In genomic region chr14:21455592-21455911, GRCh38 we compare ENCODE assay signal across 8 cellular contexts. TPM values are rescaled to one million over a fixed set of nuclear protein-coding genes. Genes with fewer than 3 reads are reported as not detected.
DNase-seq lines count a peak whose midpoint lies in the region; ATAC-seq, FAIRE-seq and TF ChIP-seq lines count a peak whose summit lies in the region.

No MANE protein-coding gene starts in this region.

- H3K4me1 ChIP-seq in OCI-LY3 (ENCODE audit: low read length) (peaks cover 8% of the 10 kb centered on the region; the same call in 1 of the 2 replicates), endothelial cell of umbilical vein (ENCODE audit: control insufficient read depth, extremely low read depth, insufficient read depth, low read length) (peaks cover 15% of the 10 kb centered on the region)

- TF ChIP-seq RAD21 in neural cell (conservative IDR thresholded peaks at IDR 0.05) = no peak

- H3K9me3 ChIP-seq in OCI-LY3 (ENCODE audit: insufficient read depth, low read length) (no peaks in the 10 kb centered on the region), endothelial cell of umbilical vein (replicated peaks; ENCODE audit: control insufficient read depth, insufficient read depth, low read length) (no peaks in the 10 kb centered on the region), neural cell (ENCODE audit: low read length) (no peaks in the 10 kb centered on the region)

- dilution Hi-C loops in endothelial cell of umbilical vein (cut with MboI; ENCODE audit: extremely low pct_ligation_motif_present, low sequenced_read_pairs) = no loop called here

- TF ChIP-seq CTCF in C4-2B (conservative IDR thresholded peaks at IDR 0.05) (no peak), OCI-LY3 (IDR thresholded peaks at IDR 0.05; ENCODE audit: low read depth, low read length) (no peak), endothelial cell of umbilical vein (IDR thresholded peaks at IDR 0.05; ENCODE audit: extremely low read depth in 1 of 2, insufficient read depth in 1 of 2, low read depth in 1 of 2, low read length in 2 of 2) (no peak), neural cell (IDR thresholded peaks at IDR 0.05; ENCODE audit: poor library complexity, severe bottlenecking) (no peak)

- POLR2A ChIA-PET in endothelial cell of umbilical vein (lab: Charles Lee) = interaction anchor here (1.4 to 2.9 kb wide), 2 partner anchors 11 to 18 kb away, joined by 3 to 23 read pairs; no protein-coding TSS in a partner anchor

- TSS peak; percentile 50 for BruUV-seq in endothelial cell of umbilical vein (replicated peaks; lab: Mats Ljungman, UMichigan)

- CTCF ChIA-PET in endothelial cell of umbilical vein (lab: Charles Lee) = interaction anchor here (0.6 to 2.9 kb wide), 9 partner anchors 9 to 55 kb away, joined by 3 to 26 read pairs (median 5); partner anchors contain the start of genes METTL3, RAB2B and TOX4

- H3K9me1 ChIP-seq in endothelial cell of umbilical vein (replicated peaks; ENCODE audit: control insufficient read depth, extremely low read depth, insufficient read depth, low read length) = no peaks in the 10 kb centered on the region

- H3K79me2 ChIP-seq in OCI-LY3 (ENCODE audit: low read length) (peaks cover 53% of the 10 kb centered on the region), endothelial cell of umbilical vein (ENCODE audit: control insufficient read depth, insufficient read depth, low read length) (peaks cover 51% of the 10 kb centered on the region), neural cell (replicated peaks; ENCODE audit: insufficient read depth, low read length) (peaks cover 41% of the 10 kb centered on the region)

- H3K36me3 ChIP-seq in OCI-LY3 (replicated peaks; ENCODE audit: low read depth, low read length) (peaks cover 7% of the 10 kb centered on the region), endothelial cell of umbilical vein (ENCODE audit: control insufficient read depth in 2 of 2, extremely low read depth in 1 of 2, insufficient read depth in 2 of 2, low read length in 2 of 2) (peaks cover 0 to 6% of the 10 kb centered on the region in 2 experiments), neural cell (ENCODE audit: insufficient read depth, low read length) (no peaks in the 10 kb centered on the region)

- FAIRE-seq in endothelial cell of umbilical vein (lab: Jason Lieb, UNC) = peak; percentile 31

- DNase-seq in endothelial cell of umbilical vein (ENCODE audit: low read depth, low spot score) = no peak
- no peak for DNase-seq in COLO829 (ENCODE audit: low spot score)
- no peak for DNase-seq in posterior vena cava (ENCODE audit: low spot score)
- DNase-seq in inferior parietal cortex (ENCODE audit: extremely low spot score) = no peak

- TF ChIP-seq EP300 in neural cell (conservative IDR thresholded peaks at IDR 0.05; ENCODE audit: poor library complexity, severe bottlenecking) = no peak

- H3K4me2 ChIP-seq in OCI-LY3 (ENCODE audit: low read length) (peak overlapping the region; percentile 89), endothelial cell of umbilical vein (ENCODE audit: insufficient read depth, low read length) (peak overlapping the region; percentile 90), neural cell (ENCODE audit: low read length) (peak overlapping the region; percentile 79)

- H3K9ac ChIP-seq in OCI-LY3 (ENCODE audit: low read length) (peak overlapping the region; percentile 89), endothelial cell of umbilical vein (replicated peaks; ENCODE audit: extremely low read depth, insufficient read depth, low read length) (peak overlapping the region; percentile 90), neural cell (ENCODE audit: low read length) (peak overlapping the region; percentile 80)

- peak overlapping the region; percentile 93 for H3K4me3 ChIP-seq in OCI-LY3 (ENCODE audit: low read length)
- H3K4me3 ChIP-seq in endothelial cell of umbilical vein (replicated peaks in 1 of 3; ENCODE audit: insufficient read depth in 1 of 3, low read depth in 1 of 3, low read length in 3 of 3) = peak overlapping the region; percentile 84 to 93 (median 91)
- peak overlapping the region; percentile 88 for H3K4me3 ChIP-seq in neural cell (ENCODE audit: low read length)

- peak; percentile 25 for ATAC-seq in GM21723 (IDR thresholded peaks at IDR 0.05; ENCODE audit: unreplicated experiment)

- H3K9me2 ChIP-seq in neural cell (ENCODE audit: insufficient read depth, low read length) = no peaks in the 10 kb centered on the region

- H4K20me1 ChIP-seq in OCI-LY3 (ENCODE audit: insufficient read depth, low read length) = peaks cover 5% of the 10 kb centered on the region
- H4K20me1 ChIP-seq in endothelial cell of umbilical vein (replicated peaks; ENCODE audit: control insufficient read depth, extremely low read depth, insufficient read depth, low read length) = no peaks in the 10 kb centered on the region
- H4K20me1 ChIP-seq in neural cell (ENCODE audit: insufficient read depth) = no peaks in the 10 kb centered on the region

- H3K27me3 ChIP-seq in OCI-LY3 (ENCODE audit: low read depth, low read length) (no peaks in the 10 kb centered on the region), endothelial cell of umbilical vein (ENCODE audit: control insufficient read depth in 2 of 2, insufficient read depth in 2 of 2, low read length in 2 of 2) (no peaks in the 10 kb centered on the region), neural cell (ENCODE audit: insufficient read depth, low read depth, low read length) (no peaks in the 10 kb centered on the region)

- peak overlapping the region; percentile 90 for H3K27ac ChIP-seq in C4-2B
- peak overlapping the region; percentile 68 for H3K27ac ChIP-seq in OCI-LY3 (ENCODE audit: low read length)
- H3K27ac ChIP-seq in endothelial cell of umbilical vein (ENCODE audit: insufficient read depth, low read depth, low read length) = peak overlapping the region; percentile 59
- H3K27ac ChIP-seq in neural cell (ENCODE audit: low read length) = peak overlapping the region; percentile 87

- H3F3A ChIP-seq in neural cell (ENCODE audit: insufficient read depth, low read length, poor library complexity, severe bottlenecking) = no peaks in the 10 kb centered on the region

- intact Hi-C loops in endothelial cell of umbilical vein (cut with micrococcal nuclease) (no loop called here), posterior vena cava (cut with DNase I) (no loop called here)

- H2AFZ ChIP-seq in OCI-LY3 (ENCODE audit: low read depth, low read length) (0 out of 2 replicates have a peak overlapping the region, but pooled peaks have one; percentile 56), endothelial cell of umbilical vein (ENCODE audit: low read depth, low read length) (peak overlapping the region; percentile 52), neural cell (ENCODE audit: low read depth, low read length) (peak overlapping the region; percentile 48)

- TF ChIP-seq POLR2A in endothelial cell of umbilical vein (IDR thresholded peaks at IDR 0.05; ENCODE audit: low read depth, low read length) = no peak

TF ChIP-seq in neural cell, 6 proteins besides CTCF, POLR2A, EP300 and RAD21:
- TF ChIP-seq TAF1 (IDR thresholded peaks at IDR 0.05; ENCODE audit: low read depth) = no peak

RNA-seq across cellular contexts. Expression of gene CHD8, which starts 0.4 kb away (rescaled TPM):
- 86.7 and 94.3 TPM in 2 replicates for total RNA-seq in endothelial cell of umbilical vein
- polyA plus RNA-seq in endothelial cell of umbilical vein = 52.3 and 55.2 TPM in 2 replicates
- polyA plus RNA-seq in endothelial cell of umbilical vein (2011; cell fraction: cytosol; rRNA removed) = 29.1 and 31.7 TPM in 2 replicates
- polyA plus RNA-seq in endothelial cell of umbilical vein (2011; cell fraction: nucleus; rRNA removed) = 113 and 139 TPM in 2 replicates
- polyA plus RNA-seq in endothelial cell of umbilical vein (2012) = 60.7 and 61.2 TPM in 2 replicates
- polyA minus RNA-seq in endothelial cell of umbilical vein = 80.4 and 114 TPM in 2 replicates
- 45.3 TPM for polyA minus RNA-seq in endothelial cell of umbilical vein (2011; cell fraction: cytosol; rRNA and poly(A)+ RNA removed)
- polyA minus RNA-seq in endothelial cell of umbilical vein (2011; cell fraction: nucleus; rRNA and poly(A)+ RNA removed) = 88.2 and 109 TPM in 2 replicates
- polyA plus RNA-seq in neural cell = 44.1 and 52.3 TPM in 2 replicates
- 140 and 165 TPM in 2 replicates for polyA minus RNA-seq in neural cell
- 10 to 100 TPM; 49.7 to 56.3 TPM for total RNA-seq in posterior vena cava

RNA-seq across cellular contexts. Expression of gene RAB2B, which starts 21.2 kb away (rescaled TPM):
- total RNA-seq in endothelial cell of umbilical vein = 29.1 and 30.6 TPM in 2 replicates
- 26.8 and 27.9 TPM in 2 replicates for polyA plus RNA-seq in endothelial cell of umbilical vein
- polyA plus RNA-seq in endothelial cell of umbilical vein (2011; cell fraction: cytosol; rRNA removed) = 23.6 and 24.1 TPM in 2 replicates
- polyA plus RNA-seq in endothelial cell of umbilical vein (2011; cell fraction: nucleus; rRNA removed) = 43.2 and 47.7 TPM in 2 replicates
- 24.9 and 28.6 TPM in 2 replicates for polyA plus RNA-seq in endothelial cell of umbilical vein (2012)
- 40.8 and 47.7 TPM in 2 replicates for polyA minus RNA-seq in endothelial cell of umbilical vein
- 6.3 TPM for polyA minus RNA-seq in endothelial cell of umbilical vein (2011; cell fraction: cytosol; rRNA and poly(A)+ RNA removed)
- polyA minus RNA-seq in endothelial cell of umbilical vein (2011; cell fraction: nucleus; rRNA and poly(A)+ RNA removed) = 26.0 and 33.6 TPM in 2 replicates
- polyA plus RNA-seq in neural cell = 47.6 and 47.9 TPM in 2 replicates
- 80.5 and 85.5 TPM in 2 replicates for polyA minus RNA-seq in neural cell
- total RNA-seq in posterior vena cava = 10 to 100 TPM; 29.2 to 32.3 TPM

RNA-seq across cellular contexts. Expression of gene TOX4, which starts 21.4 kb away (rescaled TPM):
- total RNA-seq in endothelial cell of umbilical vein (63.2 and 67.4 TPM in 2 replicates), posterior vena cava (10 to 100 TPM; 56.1 to 67.3 TPM)
- polyA plus RNA-seq in endothelial cell of umbilical vein (78.2 and 78.4 TPM in 2 replicates), neural cell (56.8 and 57.4 TPM in 2 replicates)
- 59.7 and 65.2 TPM in 2 replicates for polyA plus RNA-seq in endothelial cell of umbilical vein (2011; cell fraction: cytosol; rRNA removed)
- polyA plus RNA-seq in endothelial cell of umbilical vein (2011; cell fraction: nucleus; rRNA removed) = 61.6 and 71.0 TPM in 2 replicates
- 56.5 and 91.9 TPM in 2 replicates for polyA plus RNA-seq in endothelial cell of umbilical vein (2012)
- polyA minus RNA-seq in endothelial cell of umbilical vein (153 and 171 TPM in 2 replicates), neural cell (65.7 and 74.9 TPM in 2 replicates)
- polyA minus RNA-seq in endothelial cell of umbilical vein (2011; cell fraction: cytosol; rRNA and poly(A)+ RNA removed) = 22.8 TPM
- 33.2 and 40.7 TPM in 2 replicates for polyA minus RNA-seq in endothelial cell of umbilical vein (2011; cell fraction: nucleus; rRNA and poly(A)+ RNA removed)

RNA-seq across cellular contexts. Expression of gene METTL3, which starts 55.6 kb away (rescaled TPM):
- total RNA-seq in endothelial cell of umbilical vein (63.1 and 65.0 TPM in 2 replicates), posterior vena cava (10 to 100 TPM; 26.4 to 29.0 TPM)
- polyA plus RNA-seq in endothelial cell of umbilical vein (80.2 and 85.3 TPM in 2 replicates), neural cell (234 and 262 TPM in 2 replicates)
- polyA plus RNA-seq in endothelial cell of umbilical vein (2011; cell fraction: cytosol; rRNA removed) = 61.6 and 67.3 TPM in 2 replicates
- 465 and 505 TPM in 2 replicates for polyA plus RNA-seq in endothelial cell of umbilical vein (2011; cell fraction: nucleus; rRNA removed)
- polyA plus RNA-seq in endothelial cell of umbilical vein (2012) = 45.6 and 57.2 TPM in 2 replicates
- polyA minus RNA-seq in endothelial cell of umbilical vein (85.6 and 92.0 TPM in 2 replicates), neural cell (91.6 and 100 TPM in 2 replicates)
- polyA minus RNA-seq in endothelial cell of umbilical vein (2011; cell fraction: cytosol; rRNA and poly(A)+ RNA removed) = 28.1 TPM
- polyA minus RNA-seq in endothelial cell of umbilical vein (2011; cell fraction: nucleus; rRNA and poly(A)+ RNA removed) = 60.7 and 85.7 TPM in 2 replicates
